21 cellular contexts compared by ENCODE assay signal in genomic region chr17:50476545-50477315, GRCh38. TPM values are rescaled to one million over a fixed set of nuclear protein-coding genes. Genes with fewer than 3 reads are reported as not detected.
DNase-seq lines count a peak whose midpoint lies in the region; ATAC-seq and TF ChIP-seq lines count a peak whose summit lies in the region.
"Had no signal": no experiment of that assay in that cellular context is flagged by ENCODE, and none has a peak within 500 bp of the region (broad histone marks: within the 10 kb centered on the region; RNA-seq: fewer than 3 reads in every experiment).

No MANE protein-coding gene starts in this region.

- peaks cover 19 to 20% of the 10 kb centered on the region in 2 donors for H3K4me1 Mint-ChIP-seq in natural killer cell treated with Interleukin-12 subunit alpha and Interleukin-12 subunit beta and Interleukin-15 and Interleukin-18, amount 100 ng/mL, for 72 hours (ENCODE audit: low read depth in 2 of 2)
- peaks cover 21 to 23% of the 10 kb centered on the region in 2 donors for H3K4me1 Mint-ChIP-seq in natural killer cell
- peaks cover 14% of the 10 kb centered on the region for H3K4me1 Mint-ChIP-seq in endodermal cell
- peaks cover 13 to 29% (median 25%) of the 10 kb centered on the region in 4 donors for H3K4me1 Mint-ChIP-seq in naive thymus-derived CD8-positive, alpha-beta T cell

- H3K36me3 Mint-ChIP-seq in natural killer cell treated with Interleukin-12 subunit alpha and Interleukin-12 subunit beta and Interleukin-15 and Interleukin-18, amount 100 ng/mL, for 72 hours, result no peaks in the 10 kb centered on the region
- no peaks in the 10 kb centered on the region for H3K36me3 Mint-ChIP-seq in natural killer cell
- H3K36me3 Mint-ChIP-seq in endodermal cell (ENCODE audit: low read depth), result peaks cover 27% of the 10 kb centered on the region
- H3K36me3 Mint-ChIP-seq in naive thymus-derived CD8-positive, alpha-beta T cell, result peaks cover 0 to 7% (median 4%) of the 10 kb centered on the region in 3 donors

- TF ChIP-seq CTCF in natural killer cell (IDR thresholded peaks at IDR 0.05) (no peak), endodermal cell (conservative IDR thresholded peaks at IDR 0.05) (no peak)

- H3K27ac Mint-ChIP-seq in natural killer cell treated with Interleukin-12 subunit alpha and Interleukin-12 subunit beta and Interleukin-15 and Interleukin-18, amount 100 ng/mL, for 72 hours, result no peak overlapping the region
- no peak overlapping the region for H3K27ac Mint-ChIP-seq in natural killer cell
- H3K27ac Mint-ChIP-seq in endodermal cell, result no peak overlapping the region
- H3K27ac Mint-ChIP-seq in naive thymus-derived CD8-positive, alpha-beta T cell, result peak overlapping the region in 7 of 10 donors; percentile 12 to 83 (median 40)
- H3K27ac Mint-ChIP-seq: activated CD4-positive, alpha-beta T cell treated with anti-CD3 and anti-CD28 coated beads, Interleukin-2, amount 10 ng/mL, durations not matched to agents 24 days and 14 days; activated naive CD8-positive, alpha-beta T cell treated with anti-CD3 and anti-CD28 coated beads, Interleukin-2, amount 10 ng/mL, durations not matched to agents 7 days and 5 days had no signal

- no peaks in the 10 kb centered on the region for H3K4me1 ChIP-seq in endodermal cell (ENCODE audit: control insufficient read depth, insufficient read depth, low read length)

- H3K4me3 Mint-ChIP-seq in natural killer cell treated with Interleukin-12 subunit alpha and Interleukin-12 subunit beta and Interleukin-15 and Interleukin-18, amount 100 ng/mL, for 72 hours, result no peak overlapping the region
- H3K4me3 Mint-ChIP-seq in natural killer cell, result no peak overlapping the region
- peak overlapping the region; percentile 26 for H3K4me3 Mint-ChIP-seq in endodermal cell
- peak overlapping the region in 2 of 10 donors; percentile 2 to 15 for H3K4me3 Mint-ChIP-seq in naive thymus-derived CD8-positive, alpha-beta T cell
- H3K4me3 Mint-ChIP-seq: activated CD4-positive, alpha-beta T cell treated with anti-CD3 and anti-CD28 coated beads, Interleukin-2, amount 10 ng/mL, durations not matched to agents 24 days and 14 days; activated naive CD8-positive, alpha-beta T cell treated with anti-CD3 and anti-CD28 coated beads, Interleukin-2, amount 10 ng/mL, durations not matched to agents 7 days and 5 days had no signal

- H3K4me3 ChIP-seq in endodermal cell (ENCODE audit: low read length), result no peak overlapping the region
- H3K4me3 ChIP-seq: BLaER1 treated with 17β-estradiol and CSF1 and Interleukin-3, amounts not matched to agents 10 nM and 100 nM; GM23248 had no signal

- DNase-seq in natural killer cell treated with Interleukin-12 subunit alpha and Interleukin-12 subunit beta and Interleukin-15 and Interleukin-18, amount 100 ng/mL, for 72 hours (ENCODE audit: low spot score), result peak; percentile 16
- DNase-seq in natural killer cell (no peak), endodermal cell (no peak), GM19238 (ENCODE audit: insufficient read length, low spot score) (no peak), GF-D8 (lab: John Stamatoyannopoulos, UW) (no peak)
- DNase-seq in naive thymus-derived CD8-positive, alpha-beta T cell, result no peak
- DNase-seq: activated CD4-positive, alpha-beta T cell treated with anti-CD3 and anti-CD28 coated beads, Interleukin-2, amount 10 ng/mL, durations not matched to agents 24 days and 14 days; activated naive CD8-positive, alpha-beta T cell treated with anti-CD3 and anti-CD28 coated beads, Interleukin-2, amount 10 ng/mL, durations not matched to agents 7 days and 5 days; GM23248; KBM-7; mesenchymal stem cell; NCI-H748 treated with DMSO at 0.1 percent for 48 hours; OCI-M1; retina; SHP77 had no signal

- no peaks in the 10 kb centered on the region for H3K27me3 ChIP-seq in endodermal cell (ENCODE audit: control insufficient read depth, insufficient read depth, low read length, poor library complexity, severe bottlenecking)
- H3K27me3 ChIP-seq: BLaER1 treated with 17β-estradiol and CSF1 and Interleukin-3, amounts not matched to agents 10 nM and 100 nM had no signal

- peaks cover 4% of the 10 kb centered on the region for H3K36me3 ChIP-seq in endodermal cell (ENCODE audit: control insufficient read depth, insufficient read depth, low read length)
- H3K36me3 ChIP-seq: neutrophil had no signal

- POLR2A ChIA-PET in naive thymus-derived CD8-positive, alpha-beta T cell (lab: Charles Lee), result interaction anchor here (1.3 kb wide), 1 partner anchor 50 kb away, joined by 3 read pairs; no protein-coding TSS in a partner anchor

- H3K27me3 Mint-ChIP-seq in natural killer cell treated with Interleukin-12 subunit alpha and Interleukin-12 subunit beta and Interleukin-15 and Interleukin-18, amount 100 ng/mL, for 72 hours, result peaks cover 0 to 3% of the 10 kb centered on the region in 2 donors
- H3K27me3 Mint-ChIP-seq in natural killer cell (ENCODE audit: low read depth in 2 of 2), result peaks cover 0 to 4% of the 10 kb centered on the region in 2 donors
- H3K27me3 Mint-ChIP-seq in endodermal cell (ENCODE audit: insufficient read depth), result peaks cover 19% of the 10 kb centered on the region
- peaks cover 0 to 6% (median 0%) of the 10 kb centered on the region in 5 donors for H3K27me3 Mint-ChIP-seq in naive thymus-derived CD8-positive, alpha-beta T cell
- H3K27me3 Mint-ChIP-seq: activated naive CD8-positive, alpha-beta T cell treated with anti-CD3 and anti-CD28 coated beads, Interleukin-2, amount 10 ng/mL, durations not matched to agents 7 days and 5 days had no signal

- no peaks in the 10 kb centered on the region for H3K9me3 Mint-ChIP-seq in natural killer cell treated with Interleukin-12 subunit alpha and Interleukin-12 subunit beta and Interleukin-15 and Interleukin-18, amount 100 ng/mL, for 72 hours
- H3K9me3 Mint-ChIP-seq in natural killer cell (no peaks in the 10 kb centered on the region), endodermal cell (no peaks in the 10 kb centered on the region)
- H3K9me3 Mint-ChIP-seq in naive thymus-derived CD8-positive, alpha-beta T cell, result no peaks in the 10 kb centered on the region
- H3K9me3 Mint-ChIP-seq: activated CD4-positive, alpha-beta T cell treated with anti-CD3 and anti-CD28 coated beads, Interleukin-2, amount 10 ng/mL, durations not matched to agents 24 days and 14 days; activated naive CD8-positive, alpha-beta T cell treated with anti-CD3 and anti-CD28 coated beads, Interleukin-2, amount 10 ng/mL, durations not matched to agents 7 days and 5 days had no signal

- intact Hi-C loops in natural killer cell (cut with micrococcal nuclease), result loop anchor here (5.0 kb wide), 1 partner anchor 66 kb away; no protein-coding TSS in a partner anchor

- H3K9ac ChIP-seq in endodermal cell (ENCODE audit: extremely low read depth, low read length, poor library complexity, severe bottlenecking), result no peak overlapping the region
- H3K9ac ChIP-seq: GM23248 had no signal

- no peak for ATAC-seq in natural killer cell treated with Interleukin-12 subunit alpha and Interleukin-12 subunit beta and Interleukin-15 and Interleukin-18, amount 100 ng/mL, for 72 hours
- ATAC-seq in natural killer cell (no peak), GM19324 (IDR thresholded peaks at IDR 0.05; ENCODE audit: low FRiP score, unreplicated experiment) (no peak), GM18858 (IDR thresholded peaks at IDR 0.05; ENCODE audit: unreplicated experiment) (no peak)
- no peak for ATAC-seq in naive thymus-derived CD8-positive, alpha-beta T cell

- H3K9me3 ChIP-seq in endodermal cell (ENCODE audit: control insufficient read depth, low read length), result no peaks in the 10 kb centered on the region
- H3K9me3 ChIP-seq: BLaER1 treated with 17β-estradiol and CSF1 and Interleukin-3, amounts not matched to agents 10 nM and 100 nM; neutrophil had no signal

- H3K27ac ChIP-seq in endodermal cell (ENCODE audit: low read depth, low read length), result no peak overlapping the region
- H3K27ac ChIP-seq: GM23248, neutrophil had no signal

- 88 to 92% methylated on average over 17 to 18 of the region's 18 CpGs for WGBS in endodermal cell (ENCODE audit: insufficient coverage in 1 of 2, insufficient read length in 1 of 2), 2 experiments

RNA-seq across cellular contexts. Expression of gene RSAD1, which starts 1.9 kb away (rescaled TPM):
- 10 to 100 TPM; 34.3 to 54.2 TPM for total RNA-seq in natural killer cell treated with Interleukin-12 subunit alpha and Interleukin-12 subunit beta and Interleukin-15 and Interleukin-18, amount 100 ng/mL, for 72 hours
- total RNA-seq in natural killer cell (10 to 100 TPM; 49.0 to 71.3 (median 56.5) TPM), endodermal cell (10 to 100 TPM; 26.6 to 35.8 TPM)
- 32.2 TPM for polyA plus RNA-seq in endodermal cell (2013, experiment 1 of 2)
- 25.3 TPM for polyA plus RNA-seq in endodermal cell (2013, experiment 2 of 2)
- 10 to 100 TPM; 88.2 to 90.6 TPM for total RNA-seq in naive thymus-derived CD8-positive, alpha-beta T cell
- 10 to 100 TPM; 61.3 to 78.8 (median 64.2) TPM for polyA plus RNA-seq in naive thymus-derived CD8-positive, alpha-beta T cell

RNA-seq across cellular contexts. Expression of gene CHAD, which starts 8.1 kb away (rescaled TPM):
- total RNA-seq in natural killer cell treated with Interleukin-12 subunit alpha and Interleukin-12 subunit beta and Interleukin-15 and Interleukin-18, amount 100 ng/mL, for 72 hours, result not detected
- total RNA-seq in natural killer cell (under 1 TPM in 1 of 3 donors, not detected in 2; 0.60 TPM), endodermal cell (under 1 TPM in 1 of 2 donors, not detected in 1; 0.15 TPM)
- not detected for polyA plus RNA-seq in endodermal cell (2013, experiment 1 of 2)
- polyA plus RNA-seq in endodermal cell (2013, experiment 2 of 2), result 0.17 TPM
- not detected for total RNA-seq in naive thymus-derived CD8-positive, alpha-beta T cell
- not detected for polyA plus RNA-seq in naive thymus-derived CD8-positive, alpha-beta T cell
- total RNA-seq: activated CD4-positive, alpha-beta T cell treated with anti-CD3 and anti-CD28 coated beads, Interleukin-2, amount 10 ng/mL, durations not matched to agents 24 days and 14 days; activated naive CD8-positive, alpha-beta T cell treated with anti-CD3 and anti-CD28 coated beads, Interleukin-2, amount 10 ng/mL, durations not matched to agents 7 days and 5 days; GM23248; subcutaneous adipose tissue had no signal
- polyA plus RNA-seq: GM23248, urinary bladder had no signal

RNA-seq across cellular contexts. Expression of gene MYCBPAP, which starts 31.5 kb away (rescaled TPM):
- total RNA-seq in natural killer cell treated with Interleukin-12 subunit alpha and Interleukin-12 subunit beta and Interleukin-15 and Interleukin-18, amount 100 ng/mL, for 72 hours, result 1 to 10 TPM; 1.1 to 2.8 TPM
- 1 to 10 TPM in 1 of 3 donors, under 1 TPM in 2; 0.26 to 4.9 (median 0.70) TPM for total RNA-seq in natural killer cell
- 1 to 10 TPM; 3.5 to 7.1 TPM for total RNA-seq in endodermal cell
- polyA plus RNA-seq in endodermal cell (2013, experiment 1 of 2), result 2.6 TPM
- 1.6 TPM for polyA plus RNA-seq in endodermal cell (2013, experiment 2 of 2)
- total RNA-seq in naive thymus-derived CD8-positive, alpha-beta T cell, result 1 to 10 TPM; 1.3 to 2.6 TPM
- polyA plus RNA-seq in naive thymus-derived CD8-positive, alpha-beta T cell, result 1 to 10 TPM in 1 of 3 donors, under 1 TPM in 1, not detected in 1; 0.80 to 1.3 TPM

RNA-seq across cellular contexts. Expression of gene ACSF2, which starts 50.7 kb away (rescaled TPM):
- 10 to 100 TPM in 1 of 2 donors, 1 to 10 TPM in 1; 6.9 to 13.4 TPM for total RNA-seq in natural killer cell treated with Interleukin-12 subunit alpha and Interleukin-12 subunit beta and Interleukin-15 and Interleukin-18, amount 100 ng/mL, for 72 hours
- 10 to 100 TPM; 24.2 to 40.6 (median 25.8) TPM for total RNA-seq in natural killer cell
- total RNA-seq in endodermal cell, result 10 to 100 TPM; 61.7 to 76.5 TPM
- 35.1 TPM for polyA plus RNA-seq in endodermal cell (2013, experiment 1 of 2)
- 33.2 TPM for polyA plus RNA-seq in endodermal cell (2013, experiment 2 of 2)
- total RNA-seq in naive thymus-derived CD8-positive, alpha-beta T cell, result 10 to 100 TPM; 22.4 to 25.9 TPM
- 1 to 10 TPM; 1.2 to 2.3 (median 2.1) TPM for polyA plus RNA-seq in naive thymus-derived CD8-positive, alpha-beta T cell

RNA-seq across cellular contexts. Expression of gene EPN3, which starts 55.8 kb away (rescaled TPM):
- not detected for total RNA-seq in natural killer cell treated with Interleukin-12 subunit alpha and Interleukin-12 subunit beta and Interleukin-15 and Interleukin-18, amount 100 ng/mL, for 72 hours
- total RNA-seq in natural killer cell (not detected), endodermal cell (under 1 TPM in 1 of 2 donors, not detected in 1; 0.66 TPM)
- 0.21 TPM for polyA plus RNA-seq in endodermal cell (2013, experiment 1 of 2)
- polyA plus RNA-seq in endodermal cell (2013, experiment 2 of 2), result not detected
- total RNA-seq in naive thymus-derived CD8-positive, alpha-beta T cell, result not detected
- polyA plus RNA-seq in naive thymus-derived CD8-positive, alpha-beta T cell, result not detected
- total RNA-seq: activated CD4-positive, alpha-beta T cell treated with anti-CD3 and anti-CD28 coated beads, Interleukin-2, amount 10 ng/mL, durations not matched to agents 24 days and 14 days; activated naive CD8-positive, alpha-beta T cell treated with anti-CD3 and anti-CD28 coated beads, Interleukin-2, amount 10 ng/mL, durations not matched to agents 7 days and 5 days; GM23248; subcutaneous adipose tissue had no signal
- polyA plus RNA-seq: GM23248 had no signal

Comparison
In these comparisons a context has a peak if more than half of its experiments do, and no peak if none do; other contexts are left out.
1. H3K27ac Mint-ChIP-seq: peak in naive thymus-derived CD8-positive, alpha-beta T cell (7 of 10); none in natural killer cell treated with Interleukin-12 subunit alpha and Interleukin-12 subunit beta and Interleukin-15 and Interleukin-18, amount 100 ng/mL, for 72 hours (0 of 2), natural killer cell (0 of 2) and endodermal cell (single experiment).